In the genomic region with DNA sequence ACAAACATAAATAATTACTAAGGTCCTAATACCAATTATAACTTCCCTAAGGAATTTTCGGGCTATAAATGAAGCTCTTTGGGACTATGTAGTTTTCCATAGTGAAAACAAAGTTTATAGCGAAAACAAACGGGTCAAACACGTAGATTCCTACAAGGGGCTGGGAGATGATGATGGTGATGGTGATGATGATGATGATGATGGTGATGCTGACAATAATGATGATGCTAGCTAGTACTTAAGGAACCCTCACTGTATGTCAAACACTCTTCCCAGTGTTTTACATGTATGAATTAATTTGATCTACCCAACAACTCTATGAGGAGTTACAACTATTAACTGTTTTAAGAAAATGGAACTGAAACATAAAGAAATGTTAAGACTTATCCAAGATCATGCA, we compare ENCODE assay signal across 7 cellular contexts.
"Had no signal": no experiment of that assay in that cellular context is flagged by ENCODE, and none has a peak within 500 bp of the region (broad histone marks: within the 10 kb centered on the region; RNA-seq: fewer than 3 reads in every experiment).

No MANE protein-coding gene starts in this region.

- DNase-seq: IMR-90, KBM-7, KG1 had no signal

- H3K4me3 ChIP-seq: K562 had no signal

- H3K4me3 Mint-ChIP-seq: IgD-negative memory B cell had no signal

- ATAC-seq: K562 had no signal

- FAIRE-seq: K562 had no signal

- H3K9ac ChIP-seq: KMS-11 had no signal

- H3K27ac ChIP-seq: HL-60, KMS-11 had no signal

- H3K4me2 ChIP-seq: KMS-11 had no signal

- H3K27ac Mint-ChIP-seq: IgD-negative memory B cell had no signal

- H3K36me3 Mint-ChIP-seq: IgD-negative memory B cell had no signal

- H3K27me3 Mint-ChIP-seq: IgD-negative memory B cell had no signal
